ENCODE assay signal across 20 cellular contexts in the genomic region with DNA sequence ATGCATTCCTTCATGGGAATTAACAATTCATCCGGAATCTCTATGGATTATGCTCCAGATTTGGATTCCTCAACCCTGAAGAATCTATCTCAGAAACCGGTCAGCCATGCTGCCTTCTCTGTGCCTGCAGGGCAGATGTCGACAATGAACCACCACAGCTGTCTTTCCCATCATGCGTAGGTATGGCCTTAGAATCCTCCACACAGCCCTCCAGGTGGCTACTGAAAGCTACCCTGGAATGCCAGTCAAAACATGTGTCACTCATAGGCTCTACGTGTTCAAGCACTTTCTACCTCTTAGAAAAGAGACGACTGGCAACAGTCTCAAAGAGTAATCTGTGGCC.
"Had no signal": no experiment of that assay in that cellular context is flagged by ENCODE, and none has a peak within 500 bp of the region (broad histone marks: within the 10 kb centered on the region; RNA-seq: fewer than 3 reads in every experiment).

No MANE protein-coding gene starts in this region.

- H3K4me3 ChIP-seq: body of pancreas, esophagus squamous epithelium, tibial nerve had no signal

- H3K4me3 Mint-ChIP-seq: activated naive CD8-positive, alpha-beta T cell; central memory CD8-positive, alpha-beta T cell; immature natural killer cell; stimulated activated naive B cell treated with anti-CD40 and anti-IgM and Interleukin-4, amounts not matched to agents 10 μg/mL and 1 μg/mL and 100 μg/mL, for 72 hours; T-cell had no signal

- H3K36me3 ChIP-seq: tibial nerve had no signal

- H3K9me3 ChIP-seq: body of pancreas, esophagus squamous epithelium, SK-N-SH, tibial nerve had no signal

- H3K4me2 ChIP-seq: SK-N-SH had no signal

- ATAC-seq: body of pancreas; stimulated activated naive B cell treated with anti-CD40 and anti-IgM and Interleukin-4, amounts not matched to agents 10 μg/mL and 1 μg/mL and 100 μg/mL, for 72 hours; T-cell had no signal

- H3K9me3 Mint-ChIP-seq: central memory CD8-positive, alpha-beta T cell; immature natural killer cell; stimulated activated naive B cell treated with anti-CD40 and anti-IgM and Interleukin-4, amounts not matched to agents 10 μg/mL and 1 μg/mL and 100 μg/mL, for 72 hours; T-cell had no signal

- DNase-seq: activated CD4-positive, alpha-beta T cell treated with anti-CD3 and anti-CD28 coated beads, Interleukin-2, amount 50 U/mL, for 48 hours; activated gamma-delta T cell; amniotic stem cell; body of pancreas; cortex of kidney; effector CD8-positive, alpha-beta T cell; esophagus squamous epithelium; glutamatergic neuron; immature natural killer cell; midbrain; retina; SK-N-SH; stimulated activated CD4-positive, alpha-beta T cell treated with anti-CD3 and anti-CD28 coated beads, Interleukin-15, amount 100 ng/mL, for 24 hours; stimulated activated CD4-positive, alpha-beta T cell treated with anti-CD3 and anti-CD28 coated beads, Interleukin-4, amount 100 ng/mL, for 1 hour; stimulated activated naive B cell treated with anti-CD40 and anti-IgM and Interleukin-4, amounts not matched to agents 10 μg/mL and 1 μg/mL and 100 μg/mL, for 72 hours; T-cell; T-helper 9 cell had no signal

- H3K9ac ChIP-seq: SK-N-SH had no signal

- H3K27me3 Mint-ChIP-seq: activated naive CD8-positive, alpha-beta T cell; central memory CD8-positive, alpha-beta T cell; stimulated activated naive B cell treated with anti-CD40 and anti-IgM and Interleukin-4, amounts not matched to agents 10 μg/mL and 1 μg/mL and 100 μg/mL, for 72 hours; T-cell had no signal

- H3K27ac ChIP-seq: esophagus squamous epithelium had no signal

- H3K27me3 ChIP-seq: body of pancreas, esophagus squamous epithelium, tibial nerve had no signal

- H3K27ac Mint-ChIP-seq: activated naive CD8-positive, alpha-beta T cell; immature natural killer cell; stimulated activated naive B cell treated with anti-CD40 and anti-IgM and Interleukin-4, amounts not matched to agents 10 μg/mL and 1 μg/mL and 100 μg/mL, for 72 hours had no signal
